1 cellular context compared by ENCODE assay signal in genomic region chr2:102585704-102586404, GRCh38.
TF ChIP-seq lines count a peak whose summit lies in the region.

No MANE protein-coding gene starts in this region.

TF ChIP-seq in WTC11, 78 proteins besides CTCF, POLR2A, EP300 and RAD21 (continued from another document):
- TF ChIP-seq CDX4 (CRISPR knock-in tag; IDR thresholded peaks at IDR 0.05; ENCODE audit: borderline replicate concordance): no peak
- TF ChIP-seq ZNF232 (CRISPR knock-in tag; IDR thresholded peaks at IDR 0.05): no peak
- no peak for TF ChIP-seq OVOL2 (CRISPR knock-in tag; IDR thresholded peaks at IDR 0.05; ENCODE audit: borderline replicate concordance)
- TF ChIP-seq E2F1 (CRISPR knock-in tag; IDR thresholded peaks at IDR 0.05): no peak
- TF ChIP-seq E2F5 (CRISPR knock-in tag; IDR thresholded peaks at IDR 0.05): no peak
- no peak for TF ChIP-seq NFE2L1 (CRISPR knock-in tag; IDR thresholded peaks at IDR 0.05)
- TF ChIP-seq RELA (CRISPR knock-in tag; IDR thresholded peaks at IDR 0.05; ENCODE audit: borderline replicate concordance): no peak
- TF ChIP-seq ERG (CRISPR knock-in tag; IDR thresholded peaks at IDR 0.05): no peak
